In genomic region chr1:10033359-10033845, GRCh38 we compare ENCODE assay signal across 8 cellular contexts. TPM values are rescaled to one million over a fixed set of nuclear protein-coding genes. Genes with fewer than 3 reads are reported as not detected.
A peak's percentile ranks its signal among the peaks of the same experiment; 100 is the strongest.
DNase-seq lines count a peak whose midpoint lies in the region; ATAC-seq, FAIRE-seq and TF ChIP-seq lines count a peak whose summit lies in the region.

No MANE protein-coding gene starts in this region.

- H3K27ac ChIP-seq in GM12878 (ENCODE audit: control insufficient read depth, insufficient read depth) (peak overlapping the region; percentile 79), kidney (ENCODE audit: low read depth in 2 of 2, low read length in 2 of 2) (peak overlapping the region; percentile 94 to 97)

- no peaks in the 10 kb centered on the region for H3K9me3 ChIP-seq in GM12878 (replicated peaks; ENCODE audit: control insufficient read depth, insufficient read depth, low read length)
- H3K9me3 ChIP-seq in kidney (ENCODE audit: control insufficient read depth in 1 of 2, low read length in 2 of 2), result no peaks in the 10 kb centered on the region

- POLR2A ChIA-PET in GM12878 (lab: Charles Lee), result interaction anchor here (0.6 to 1.1 kb wide), 3 partner anchors 90 to 399 kb away, joined by 3 to 5 read pairs (median 4); partner anchors contain the start of genes LZIC and NMNAT1

- H3K36me3 ChIP-seq in GM12878 (ENCODE audit: control insufficient read depth in 2 of 2, insufficient read depth in 2 of 2, low read length in 1 of 2) (no peaks in the 10 kb centered on the region; a peak in 1 of 4 replicates), kidney (ENCODE audit: control insufficient read depth in 1 of 2, insufficient read depth in 2 of 2, low read length in 2 of 2) (no peaks in the 10 kb centered on the region)

- peaks cover 31% of the 10 kb centered on the region for H3K79me2 ChIP-seq in GM12878 (ENCODE audit: control insufficient read depth, insufficient read depth, low read length)

- in situ Hi-C loops in GM12878 (cut with MboI), result no loop called here

- H3K4me3 ChIP-seq in GM12878, result peak overlapping the region; percentile 99
- peak overlapping the region; percentile 96 to 99 for H3K4me3 ChIP-seq in kidney (ENCODE audit: low read length in 2 of 2)

- FAIRE-seq in GM12878 (lab: Jason Lieb, UNC), result no peak
- no peak for FAIRE-seq in kidney (lab: Jason Lieb, UNC)

- BruUV-seq in GM12878 (replicated peaks; lab: Mats Ljungman, UMichigan), result no TSS peak

- TF ChIP-seq RAD21 in GM12878 (IDR thresholded peaks at IDR 0.05; ENCODE audit: insufficient read depth, low read depth, low read length), result no peak

- peak overlapping the region; percentile 50 for H2AFZ ChIP-seq in GM12878 (ENCODE audit: control insufficient read depth, low read depth, low read length)

- H4K20me1 ChIP-seq in GM12878 (ENCODE audit: control insufficient read depth, insufficient read depth), result no peaks in the 10 kb centered on the region

- RAD21 ChIA-PET in GM12878 (lab: Charles Lee; ENCODE audit: unreplicated experiment), result interaction anchor here (0.5 kb wide), 1 partner anchor 325 kb away, joined by 3 read pairs; no protein-coding TSS in a partner anchor

- TF ChIP-seq POLR2A in GM12878 (IDR thresholded peaks at IDR 0.05; ENCODE audit: low read depth, low read length), result no peak

- WGBS in GM12878 (ENCODE audit: insufficient coverage, insufficient replicate concordance, low lambda C conversion rate, missing lambda C conversion rate), result 5% methylated on average over 19 of the region's 19 CpGs

- H3K4me1 ChIP-seq in GM12878 (ENCODE audit: control insufficient read depth, insufficient read depth, low read length), result no peaks in the 10 kb centered on the region
- H3K4me1 ChIP-seq in kidney (ENCODE audit: control insufficient read depth in 1 of 2, insufficient read depth in 1 of 2, low read depth in 1 of 2, low read length in 2 of 2), result peaks cover 0 to 9% of the 10 kb centered on the region in 2 donors

- ATAC-seq in HG02642 (IDR thresholded peaks at IDR 0.05; ENCODE audit: poor library complexity, unreplicated experiment) (peak; percentile 20), GM12878 (peak; percentile 52)

- SMC1A ChIA-PET in GM12878 (lab: Charles Lee; ENCODE audit: uncharacterized antibody, unreplicated experiment), result interaction anchor here (0.5 to 1.0 kb wide), 4 partner anchors 17 to 90 kb away, joined by 3 to 4 read pairs (median 3); partner anchors contain the start of genes LZIC and NMNAT1

- TF ChIP-seq CTCF in GM12878 (IDR thresholded peaks at IDR 0.05 in 2 of 3, conservative IDR thresholded peaks at IDR 0.05 in 1 of 3; ENCODE audit: control insufficient read depth in 2 of 3, extremely low read depth in 1 of 3, insufficient read depth in 1 of 3, low read depth in 3 of 3, low read length in 3 of 3) (no peak), kidney (IDR thresholded peaks at IDR 0.05; ENCODE audit: borderline replicate concordance, extremely low read depth, insufficient read depth) (no peak)

- no peak for TF ChIP-seq EP300 in GM12878 (IDR thresholded peaks at IDR 0.05; ENCODE audit: borderline replicate concordance in 1 of 2, control insufficient read depth in 1 of 2, low read depth in 2 of 2, low read length in 2 of 2)

- intact Hi-C loops in GM12878 (cut with micrococcal nuclease; ENCODE audit: unreplicated experiment), result loop anchor here (10.0 kb wide), 1 partner anchor 249 kb away; no protein-coding TSS in a partner anchor
- intact Hi-C loops in kidney (cut with DNase I), result no loop called here

- H3K9ac ChIP-seq in GM12878 (ENCODE audit: control insufficient read depth, insufficient read depth, low read length) (peak overlapping the region; percentile 72), kidney (ENCODE audit: low read length in 2 of 2) (peak overlapping the region; percentile 61 to 98)

- no peaks in the 10 kb centered on the region for H3K27me3 ChIP-seq in GM12878 (replicated peaks in 1 of 2; ENCODE audit: control insufficient read depth in 2 of 2, insufficient read depth in 2 of 2, low read length in 1 of 2)

- peak; percentile 11 for DNase-seq in stimulated activated CD4-positive, alpha-beta T cell treated with anti-CD3 and anti-CD28 coated beads, Interleukin-1b, Interleukin-23, amount 100 ng/mL, for 48 hours
- DNase-seq in stimulated activated CD4-positive, alpha-beta T cell treated with anti-CD3 and anti-CD28 coated beads, Interleukin-12 subunit alpha, Interleukin-12 subunit beta, amount 100 ng/mL, for 4 hours, result no peak
- DNase-seq in NCI-H510A (lab: John Stamatoyannopoulos, UW) (peak; percentile 88), GM12878 (ENCODE audit: low read depth, low spot score) (no peak), kidney (no peak), UCSD-AML1 (lab: John Stamatoyannopoulos, UW; ENCODE audit: unreplicated experiment) (no peak)
- DNase-seq in stimulated activated CD4-positive, alpha-beta T cell treated with anti-CD3 and anti-CD28 coated beads, Interleukin-4, amount 100 ng/mL, for 48 hours (ENCODE audit: low read depth in 2 of 2), result peak; percentile 2 to 7

- CTCF ChIA-PET in GM12878 (lab: Yijun Ruan, JAX), result interaction anchor here (0.6 to 2.6 kb wide), 7 partner anchors 11 to 159 kb away, joined by 3 to 18 read pairs (median 3); partner anchors contain the start of genes LZIC and NMNAT1

- peak overlapping the region; percentile 46 for H3K4me2 ChIP-seq in GM12878 (ENCODE audit: control insufficient read depth, insufficient read depth)

TF ChIP-seq in GM12878, 131 proteins besides CTCF, POLR2A, EP300 and RAD21:
- 0 out of 2 replicates have a peak, but pooled peaks have one; percentile 45 for TF ChIP-seq LARP7 (IDR thresholded peaks at IDR 0.05)
- TF ChIP-seq GATAD2B (conservative IDR thresholded peaks at IDR 0.05; ENCODE audit: low read depth), result 0 out of 2 replicates have a peak, but pooled peaks have one; percentile 14
- TF ChIP-seq, protein P1, sequence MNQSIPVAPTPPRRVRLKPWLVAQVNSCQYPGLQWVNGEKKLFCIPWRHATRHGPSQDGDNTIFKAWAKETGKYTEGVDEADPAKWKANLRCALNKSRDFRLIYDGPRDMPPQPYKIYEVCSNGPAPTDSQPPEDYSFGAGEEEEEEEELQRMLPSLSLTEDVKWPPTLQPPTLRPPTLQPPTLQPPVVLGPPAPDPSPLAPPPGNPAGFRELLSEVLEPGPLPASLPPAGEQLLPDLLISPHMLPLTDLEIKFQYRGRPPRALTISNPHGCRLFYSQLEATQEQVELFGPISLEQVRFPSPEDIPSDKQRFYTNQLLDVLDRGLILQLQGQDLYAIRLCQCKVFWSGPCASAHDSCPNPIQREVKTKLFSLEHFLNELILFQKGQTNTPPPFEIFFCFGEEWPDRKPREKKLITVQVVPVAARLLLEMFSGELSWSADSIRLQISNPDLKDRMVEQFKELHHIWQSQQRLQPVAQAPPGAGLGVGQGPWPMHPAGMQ (IDR thresholded peaks at IDR 0.05; ENCODE audit: borderline replicate concordance), result no peak

RNA-seq across cellular contexts. Expression of gene UBE4B, which starts 0.6 kb away (rescaled TPM):
- total RNA-seq in GM12878 (2013; cell fraction: nucleolus; rRNA removed), result 54.2 and 60.2 TPM in 2 replicates
- total RNA-seq in GM12878 (2014; rRNA removed) (21.3 and 21.7 TPM in 2 replicates), GM12878 (2014; rRNA removed; fragmentation: Illumina TruSeq; extraction: Trizol) (19.5 and 20.3 TPM in 2 replicates), GM12878 (2021) (29.7 and 32.6 TPM in 2 replicates), kidney (33.5 TPM)
- 14.1 TPM for polyA plus RNA-seq in GM12878 (2011; ENCODE audit: low read depth)
- polyA plus RNA-seq in GM12878 (2011; rRNA removed) (10.4 and 12.6 TPM in 2 replicates), GM12878 (2014; fragmentation: Illumina TruSeq; extraction: Trizol) (22.3 and 29.1 TPM in 2 replicates), GM12878 (2014; fragmentation: Nextera tagmentation; extraction: Ambion mirVana) (1 to 10 TPM; 2.9 to 7.4 TPM), GM12878 (2014; rRNA removed) (19.7 and 20.1 TPM in 2 replicates), GM12878 (2016; fragmentation: Nextera tagmentation; extraction: Ambion mirVana) (10 to 100 TPM; 22.2 to 23.3 TPM), kidney (ENCODE audit: insufficient read depth, low read depth, low replicate concordance) (13.3 TPM)
- 11.8 and 16.4 TPM in 2 replicates for polyA plus RNA-seq in GM12878 (2011; cell fraction: cytosol; rRNA removed)
- 16.9 and 25.8 TPM in 2 replicates for polyA plus RNA-seq in GM12878 (2011; cell fraction: nucleus; rRNA removed)
- 14.9 and 20.7 TPM in 2 replicates for polyA plus RNA-seq in GM12878 (2012)
- 20.3 and 20.9 TPM in 2 replicates for polyA minus RNA-seq in GM12878 (2011; rRNA and poly(A)+ RNA removed)
- 7.8 and 11.9 TPM in 2 replicates for polyA minus RNA-seq in GM12878 (2011; cell fraction: cytosol; rRNA and poly(A)+ RNA removed)
- 10.3 and 15.1 TPM in 2 replicates for polyA minus RNA-seq in GM12878 (2011; cell fraction: nucleus; rRNA and poly(A)+ RNA removed)

RNA-seq across cellular contexts. Expression of gene RBP7, which starts 36.4 kb away (rescaled TPM):
- not detected in 2 replicates for total RNA-seq in GM12878 (2013; cell fraction: nucleolus; rRNA removed)
- total RNA-seq in GM12878 (2014; rRNA removed), result not detected in 2 replicates
- not detected in 2 replicates for total RNA-seq in GM12878 (2014; rRNA removed; fragmentation: Illumina TruSeq; extraction: Trizol)
- not detected in 2 replicates for total RNA-seq in GM12878 (2021)
- polyA plus RNA-seq in GM12878 (2011; ENCODE audit: low read depth), result not detected
- not detected in 2 replicates for polyA plus RNA-seq in GM12878 (2011; rRNA removed)
- polyA plus RNA-seq in GM12878 (2011; cell fraction: cytosol; rRNA removed), result not detected in 2 replicates
- polyA plus RNA-seq in GM12878 (2011; cell fraction: nucleus; rRNA removed), result not detected in 2 replicates
- not detected in 2 replicates for polyA plus RNA-seq in GM12878 (2012)
- polyA plus RNA-seq in GM12878 (2014; fragmentation: Illumina TruSeq; extraction: Trizol), result not detected in 2 replicates
- not detected for polyA plus RNA-seq in GM12878 (2014; fragmentation: Nextera tagmentation; extraction: Ambion mirVana)
- 0.15 TPM in 1 of 2 replicates, not detected in the other for polyA plus RNA-seq in GM12878 (2014; rRNA removed)
- polyA plus RNA-seq in GM12878 (2016; fragmentation: Nextera tagmentation; extraction: Ambion mirVana), result under 1 TPM in 1 of 2 experiments, not detected in 1; 0.20 TPM
- polyA minus RNA-seq in GM12878 (2011; rRNA and poly(A)+ RNA removed), result not detected in 2 replicates
- not detected in 2 replicates for polyA minus RNA-seq in GM12878 (2011; cell fraction: cytosol; rRNA and poly(A)+ RNA removed)
- not detected in 2 replicates for polyA minus RNA-seq in GM12878 (2011; cell fraction: nucleus; rRNA and poly(A)+ RNA removed)
- 21.2 TPM for total RNA-seq in kidney
- polyA plus RNA-seq in kidney (ENCODE audit: insufficient read depth, low read depth, low replicate concordance), result 49.3 TPM

Comparison
In these comparisons a context has a peak if more than half of its experiments do, and no peak if none do; other contexts are left out.
1. DNase-seq: peak in stimulated activated CD4-positive, alpha-beta T cell treated with anti-CD3 and anti-CD28 coated beads, Interleukin-1b, Interleukin-23, amount 100 ng/mL, for 48 hours (single experiment), NCI-H510A (single experiment) and stimulated activated CD4-positive, alpha-beta T cell treated with anti-CD3 and anti-CD28 coated beads, Interleukin-4, amount 100 ng/mL, for 48 hours (2 of 2); none in stimulated activated CD4-positive, alpha-beta T cell treated with anti-CD3 and anti-CD28 coated beads, Interleukin-12 subunit alpha, Interleukin-12 subunit beta, amount 100 ng/mL, for 4 hours (single experiment), GM12878 (single experiment), kidney (single experiment) and UCSD-AML1 (single experiment).
2. RNA of gene RBP7, which starts 36.4 kb away (total RNA-seq): 21.2 TPM in kidney (single experiment); not detected in GM12878; every median in the first group is over 10 times any median in the second.